2 cellular contexts compared by ENCODE assay signal in the genomic region with DNA sequence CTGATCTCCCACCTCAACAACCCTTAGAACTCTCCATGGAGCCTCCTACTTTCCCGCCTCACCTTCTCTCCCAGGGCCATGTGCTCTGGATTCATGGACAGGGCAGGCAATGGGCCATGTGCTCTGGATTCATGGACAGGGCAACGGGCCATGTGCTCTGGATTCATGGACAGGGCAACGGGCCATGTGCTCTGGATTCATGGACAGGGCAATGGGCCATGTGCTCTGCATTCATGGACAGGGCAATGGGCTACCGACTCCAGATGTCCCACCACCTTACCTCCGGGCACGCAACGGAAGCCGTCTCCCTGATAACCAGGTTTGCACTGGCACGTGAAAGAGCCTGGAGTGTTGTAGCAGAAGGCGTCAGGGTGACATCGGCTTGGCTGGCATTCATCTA.
TF ChIP-seq lines count a peak whose summit lies in the region.

No MANE protein-coding gene starts in this region.

TF ChIP-seq in SK-N-SH, 30 proteins besides CTCF, POLR2A, EP300 and RAD21 (continued from another document):
- TF ChIP-seq NRF1 (IDR thresholded peaks at IDR 0.05; ENCODE audit: low read depth, low read length) (no peak), NFIC (IDR thresholded peaks at IDR 0.05; ENCODE audit: borderline replicate concordance) (no peak), YY1 (IDR thresholded peaks at IDR 0.05; ENCODE audit: low read depth) (no peak)

TF ChIP-seq in HepG2, 621 proteins besides CTCF, POLR2A, EP300 and RAD21 (continued from another document):
- TF ChIP-seq, protein P1, sequence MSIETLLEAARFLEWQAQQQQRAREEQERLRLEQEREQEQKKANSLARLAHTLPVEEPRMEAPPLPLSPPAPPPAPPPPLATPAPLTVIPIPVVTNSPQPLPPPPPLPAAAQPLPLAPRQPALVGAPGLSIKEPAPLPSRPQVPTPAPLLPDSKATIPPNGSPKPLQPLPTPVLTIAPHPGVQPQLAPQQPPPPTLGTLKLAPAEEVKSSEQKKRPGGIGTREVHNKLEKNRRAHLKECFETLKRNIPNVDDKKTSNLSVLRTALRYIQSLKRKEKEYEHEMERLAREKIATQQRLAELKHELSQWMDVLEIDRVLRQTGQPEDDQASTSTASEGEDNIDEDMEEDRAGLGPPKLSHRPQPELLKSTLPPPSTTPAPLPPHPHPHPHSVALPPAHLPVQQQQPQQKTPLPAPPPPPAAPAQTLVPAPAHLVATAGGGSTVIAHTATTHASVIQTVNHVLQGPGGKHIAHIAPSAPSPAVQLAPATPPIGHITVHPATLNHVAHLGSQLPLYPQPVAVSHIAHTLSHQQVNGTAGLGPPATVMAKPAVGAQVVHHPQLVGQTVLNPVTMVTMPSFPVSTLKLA (IDR thresholded peaks at IDR 0.05) = peak; percentile 93
TF ChIP-seq in HepG2: peak in this region for 1.
